Comparison of ENCODE assay signal across 8 cellular contexts in the genomic region with DNA sequence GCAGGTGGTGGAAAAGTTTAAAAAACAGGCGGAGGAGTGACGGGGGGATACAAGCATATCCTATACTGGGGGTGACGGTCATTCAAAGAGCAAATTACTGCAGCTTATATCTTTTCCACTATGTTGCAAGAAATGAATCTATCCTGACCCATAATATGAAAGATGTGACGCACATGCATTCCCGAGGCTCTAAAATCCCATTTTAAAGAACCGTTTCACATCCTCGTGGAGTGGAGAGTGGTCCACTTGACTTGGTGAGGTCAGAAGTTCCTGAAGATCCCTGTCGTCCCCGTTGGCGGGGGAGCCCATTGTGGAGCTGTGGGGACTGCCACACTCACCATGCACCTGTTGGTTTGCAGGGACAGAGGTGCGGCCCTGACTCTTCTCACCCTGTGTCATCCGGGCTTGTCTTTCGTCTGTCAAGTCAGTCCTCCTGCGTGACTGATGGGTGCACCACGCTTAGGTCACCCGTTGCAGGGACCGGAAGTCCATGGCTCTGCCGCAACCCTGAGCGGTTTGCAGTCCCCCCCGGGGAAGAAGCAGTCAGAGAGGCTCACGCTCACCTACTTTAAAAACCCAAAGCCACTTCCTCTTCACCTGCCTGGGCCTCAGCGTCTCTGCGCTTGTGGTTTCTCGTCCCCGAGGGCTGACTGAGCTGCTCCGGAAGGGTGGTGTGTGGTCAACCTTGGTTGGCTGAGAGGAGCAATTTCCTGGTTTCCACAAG. TPM values are rescaled to one million over a fixed set of nuclear protein-coding genes. Genes with fewer than 3 reads are reported as not detected.
DNase-seq lines count a peak whose midpoint lies in the region; ATAC-seq and TF ChIP-seq lines count a peak whose summit lies in the region.

No MANE protein-coding gene starts in this region.

- H3K4me1 Mint-ChIP-seq in stimulated activated naive CD8-positive, alpha-beta T cell treated with anti-CD3 and anti-CD28 coated beads, Interleukin-15, amount 100 ng/mL, for 72 hours, result peaks cover 84% of the 10 kb centered on the region

- TF ChIP-seq POLR2A in Raji (IDR thresholded peaks at IDR 0.05; ENCODE audit: insufficient read depth, low read depth, low read length), result peak; percentile 63

- H3K9me3 Mint-ChIP-seq in stimulated activated naive CD8-positive, alpha-beta T cell treated with anti-CD3 and anti-CD28 coated beads, Interleukin-15, amount 100 ng/mL, for 72 hours, result no peaks in the 10 kb centered on the region

- peak; percentile 50 for ATAC-seq in GM18520 (IDR thresholded peaks at IDR 0.05; ENCODE audit: unreplicated experiment)
- peak; percentile 53 for ATAC-seq in HG02943 (IDR thresholded peaks at IDR 0.05; ENCODE audit: low read depth, unreplicated experiment)
- peak; percentile 67 for ATAC-seq in stimulated activated naive CD8-positive, alpha-beta T cell treated with anti-CD3 and anti-CD28 coated beads, Interleukin-15, amount 100 ng/mL, for 72 hours

- peak overlapping the region; percentile 86 to 91 for H3K4me3 Mint-ChIP-seq in stimulated activated naive CD8-positive, alpha-beta T cell treated with anti-CD3 and anti-CD28 coated beads, Interleukin-15, amount 100 ng/mL, for 72 hours

- H3K27me3 Mint-ChIP-seq in stimulated activated naive CD8-positive, alpha-beta T cell treated with anti-CD3 and anti-CD28 coated beads, Interleukin-15, amount 100 ng/mL, for 72 hours, result no peaks in the 10 kb centered on the region

- peak overlapping the region; percentile 98 to 99 for H3K27ac Mint-ChIP-seq in stimulated activated naive CD8-positive, alpha-beta T cell treated with anti-CD3 and anti-CD28 coated beads, Interleukin-15, amount 100 ng/mL, for 72 hours

- peak; percentile 79 for DNase-seq in activated gamma-delta T cell (lab: John Stamatoyannopoulos, UW)
- peak; percentile 64 for DNase-seq in mucosa of gallbladder (ENCODE audit: low spot score)
- peak; percentile 95 to 99 for DNase-seq in stimulated activated naive CD8-positive, alpha-beta T cell treated with anti-CD3 and anti-CD28 coated beads, Interleukin-15, amount 100 ng/mL, for 72 hours
- DNase-seq in iPS-NIHi7 (ENCODE audit: extremely low spot score), result no peak
- DNase-seq in cerebellum (ENCODE audit: low spot score), result no peak

RNA-seq across cellular contexts. Expression of gene USP20, which starts 53.0 kb away (rescaled TPM):
- 41.0 TPM for total RNA-seq in mucosa of gallbladder
- total RNA-seq in cerebellum, result 11.1 TPM

RNA-seq across cellular contexts. Expression of gene C9orf78, which starts 53.2 kb away (rescaled TPM):
- total RNA-seq in mucosa of gallbladder (53.6 TPM), cerebellum (21.0 TPM)

Comparison
In these comparisons a context has a peak if more than half of its experiments do, and no peak if none do; other contexts are left out.
1. DNase-seq: peak in activated gamma-delta T cell (single experiment), mucosa of gallbladder (single experiment) and stimulated activated naive CD8-positive, alpha-beta T cell treated with anti-CD3 and anti-CD28 coated beads, Interleukin-15, amount 100 ng/mL, for 72 hours (2 of 2); none in iPS-NIHi7 (single experiment) and cerebellum (single experiment).
2. Peak in every context shown above with its lines, with median percentiles within 50 percentile points of each other: ATAC-seq.